In genomic region chr14:77616454-77617229, GRCh38 we compare ENCODE assay signal across 1 cellular context.
TF ChIP-seq lines count a peak whose summit lies in the region.

SPTLC2 (minus strand) TSS chr14:77616637; CDS start chr14:77616579, 58 bp downstream.

TF ChIP-seq in HepG2, 621 proteins besides CTCF, POLR2A, EP300 and RAD21 (continued from another document and continues in another):
- TF ChIP-seq THAP9 (CRISPR knock-in tag; IDR thresholded peaks at IDR 0.05; ENCODE audit: borderline replicate concordance), result peak; percentile 79; the same call in 1 of the 2 replicates
- no peak for TF ChIP-seq PRPF4 (IDR thresholded peaks at IDR 0.05; ENCODE audit: low read depth, low read length, poor library complexity, severe bottlenecking)
- TF ChIP-seq HINFP (CRISPR knock-in tag; IDR thresholded peaks at IDR 0.05; ENCODE audit: low read depth), result no peak
- peak; percentile 55; the same call in 1 of the 2 replicates for TF ChIP-seq GATAD1 (CRISPR knock-in tag; IDR thresholded peaks at IDR 0.05)
- no peak for TF ChIP-seq JARID2 (CRISPR knock-in tag; IDR thresholded peaks at IDR 0.05; ENCODE audit: insufficient replicate concordance)
- TF ChIP-seq ERF (CRISPR knock-in tag; IDR thresholded peaks at IDR 0.05), result peak; percentile 74; the same call in 1 of the 2 replicates
- TF ChIP-seq NFKBIZ (CRISPR knock-in tag; IDR thresholded peaks at IDR 0.05), result peak; percentile 25; the same call in 1 of the 2 replicates
- TF ChIP-seq IKZF4 (CRISPR knock-in tag; IDR thresholded peaks at IDR 0.05; ENCODE audit: borderline replicate concordance, low read depth, not compliant biosample characterization), result no peak
- TF ChIP-seq ATF2 (CRISPR knock-in tag; IDR thresholded peaks at IDR 0.05), result no peak
- no peak for TF ChIP-seq ZNF407 (CRISPR knock-in tag; IDR thresholded peaks at IDR 0.05; ENCODE audit: not compliant biosample characterization)
- TF ChIP-seq ZBTB3 (CRISPR knock-in tag; IDR thresholded peaks at IDR 0.05; ENCODE audit: borderline replicate concordance, low read depth), result no peak
- TF ChIP-seq RAD51 (IDR thresholded peaks at IDR 0.05; ENCODE audit: borderline replicate concordance), result peak; percentile 31; the same call in 1 of the 2 replicates
- TF ChIP-seq CBX2 (IDR thresholded peaks at IDR 0.05; ENCODE audit: low read depth, low read length), result no peak
- TF ChIP-seq CBX2 (CRISPR knock-in tag; IDR thresholded peaks at IDR 0.05; ENCODE audit: low read depth), result no peak
- TF ChIP-seq NFE2L1 (CRISPR knock-in tag; IDR thresholded peaks at IDR 0.05; ENCODE audit: borderline replicate concordance), result no peak
- TF ChIP-seq MNT (IDR thresholded peaks at IDR 0.05), result 0 out of 2 replicates have a peak, but pooled peaks have one; percentile 20
- TF ChIP-seq PRDM10 (CRISPR knock-in tag; IDR thresholded peaks at IDR 0.05; ENCODE audit: low read depth), result 0 out of 2 replicates have a peak, but pooled peaks have one; percentile 44
- TF ChIP-seq POLR2G (IDR thresholded peaks at IDR 0.05; ENCODE audit: low read depth, low read length), result peak; percentile 82
- TF ChIP-seq ZNF772 (CRISPR knock-in tag; IDR thresholded peaks at IDR 0.05), result peak; percentile 27; the same call in 1 of the 2 replicates
- 0 out of 2 replicates have a peak, but pooled peaks have one; percentile 25 for TF ChIP-seq ZMYM3 (CRISPR knock-in tag; IDR thresholded peaks at IDR 0.05)
- peak; percentile 59; the same call in 1 of the 2 replicates for TF ChIP-seq ZNF205 (CRISPR knock-in tag; IDR thresholded peaks at IDR 0.05)
- no peak for TF ChIP-seq ZNF446 (CRISPR knock-in tag; IDR thresholded peaks at IDR 0.05)
- TF ChIP-seq SUZ12 (IDR thresholded peaks at IDR 0.05; ENCODE audit: low read depth, low read length), result no peak
- TF ChIP-seq FOXK2 (IDR thresholded peaks at IDR 0.05), result no peak
- no peak for TF ChIP-seq AKAP8 (CRISPR knock-in tag; IDR thresholded peaks at IDR 0.05)
- TF ChIP-seq FOXK1 (CRISPR knock-in tag; IDR thresholded peaks at IDR 0.05; ENCODE audit: borderline replicate concordance, low read depth), result no peak
- TF ChIP-seq ZSCAN31 (CRISPR knock-in tag; IDR thresholded peaks at IDR 0.05; ENCODE audit: low read depth), result peak; percentile 9; the same call in 1 of the 2 replicates
- peak; percentile 63; the same call in 1 of the 2 replicates for TF ChIP-seq CSRNP1 (CRISPR knock-in tag; IDR thresholded peaks at IDR 0.05)
- peak; percentile 88 for TF ChIP-seq ETV5 (CRISPR knock-in tag; IDR thresholded peaks at IDR 0.05; ENCODE audit: borderline replicate concordance)
- TF ChIP-seq DDIT3 (CRISPR knock-in tag; IDR thresholded peaks at IDR 0.05), result no peak
- TF ChIP-seq RFXAP (CRISPR knock-in tag; IDR thresholded peaks at IDR 0.05; ENCODE audit: borderline replicate concordance), result peak; percentile 81
- TF ChIP-seq ZNF24 (IDR thresholded peaks at IDR 0.05), result no peak
- TF ChIP-seq ZNF558 (CRISPR knock-in tag; IDR thresholded peaks at IDR 0.05; ENCODE audit: borderline replicate concordance), result no peak; the same call in 1 of the 2 replicates
- peak; percentile 98 for TF ChIP-seq NFYB (CRISPR knock-in tag; IDR thresholded peaks at IDR 0.05)
